21 cellular contexts compared by ENCODE assay signal in genomic region chr9:76396144-76396543, GRCh38.
"Had no signal": no experiment of that assay in that cellular context is flagged by ENCODE, and none has a peak within 500 bp of the region (broad histone marks: within the 10 kb centered on the region; RNA-seq: fewer than 3 reads in every experiment).

No MANE protein-coding gene starts in this region.

- H3K4me3 Mint-ChIP-seq: stimulated activated naive CD8-positive, alpha-beta T cell treated with anti-CD3 and anti-CD28 coated beads, Interleukin-15, Interleukin-2, amounts not matched to agents 100 ng/mL and 50 ng/mL, for 24 hours had no signal

- H3K4me3 ChIP-seq: ovary had no signal

- H3K27me3 Mint-ChIP-seq: stimulated activated naive B cell treated with anti-CD40 and anti-IgM and Interleukin-4, amounts not matched to agents 10 μg/mL and 1 μg/mL and 100 μg/mL, for 72 hours; stimulated activated naive CD8-positive, alpha-beta T cell treated with anti-CD3 and anti-CD28 coated beads, Interleukin-15, Interleukin-2, amounts not matched to agents 100 ng/mL and 50 ng/mL, for 24 hours had no signal

- H3K27me3 ChIP-seq: dorsolateral prefrontal cortex, ovary, right lobe of liver, tibial nerve, upper lobe of left lung had no signal

- H3K36me3 Mint-ChIP-seq: immature natural killer cell, natural killer cell had no signal

- H3K27ac Mint-ChIP-seq: stimulated activated naive B cell treated with anti-CD40 and anti-IgM and Interleukin-4, amounts not matched to agents 10 μg/mL and 1 μg/mL and 100 μg/mL, for 72 hours had no signal

- H3K9me3 Mint-ChIP-seq: immature natural killer cell; natural killer cell; stimulated activated naive CD8-positive, alpha-beta T cell treated with anti-CD3 and anti-CD28 coated beads, Interleukin-15, Interleukin-2, amounts not matched to agents 100 ng/mL and 50 ng/mL, for 24 hours had no signal

- H3K9me3 ChIP-seq: lower lobe of right lung, ovary, right lobe of liver, thoracic aorta, tibial nerve, upper lobe of left lung had no signal

- DNase-seq: dorsolateral prefrontal cortex; effector CD4-positive, alpha-beta T cell; hypothalamus; immature natural killer cell; islet precursor cell; kidney glomerular epithelial cell; left colon; left ventricle myocardium inferior; lower lobe of right lung; natural killer cell; occipital lobe; retina; right lobe of liver; stimulated activated CD4-positive, alpha-beta T cell treated with anti-CD3 and anti-CD28 coated beads, Interleukin-15, amount 100 ng/mL, for 24 hours; stimulated activated CD4-positive, alpha-beta T cell treated with anti-CD3 and anti-CD28 coated beads, Interleukin-2, amount 100 ng/mL, for 48 hours; stimulated activated naive B cell treated with anti-CD40 and anti-IgM and Interleukin-4, amounts not matched to agents 10 μg/mL and 1 μg/mL and 100 μg/mL, for 72 hours had no signal

- ATAC-seq: left colon; lower lobe of right lung; natural killer cell; right lobe of liver; stimulated activated naive B cell treated with anti-CD40 and anti-IgM and Interleukin-4, amounts not matched to agents 10 μg/mL and 1 μg/mL and 100 μg/mL, for 72 hours had no signal
